ENCODE assay signal across 9 cellular contexts in the genomic region with DNA sequence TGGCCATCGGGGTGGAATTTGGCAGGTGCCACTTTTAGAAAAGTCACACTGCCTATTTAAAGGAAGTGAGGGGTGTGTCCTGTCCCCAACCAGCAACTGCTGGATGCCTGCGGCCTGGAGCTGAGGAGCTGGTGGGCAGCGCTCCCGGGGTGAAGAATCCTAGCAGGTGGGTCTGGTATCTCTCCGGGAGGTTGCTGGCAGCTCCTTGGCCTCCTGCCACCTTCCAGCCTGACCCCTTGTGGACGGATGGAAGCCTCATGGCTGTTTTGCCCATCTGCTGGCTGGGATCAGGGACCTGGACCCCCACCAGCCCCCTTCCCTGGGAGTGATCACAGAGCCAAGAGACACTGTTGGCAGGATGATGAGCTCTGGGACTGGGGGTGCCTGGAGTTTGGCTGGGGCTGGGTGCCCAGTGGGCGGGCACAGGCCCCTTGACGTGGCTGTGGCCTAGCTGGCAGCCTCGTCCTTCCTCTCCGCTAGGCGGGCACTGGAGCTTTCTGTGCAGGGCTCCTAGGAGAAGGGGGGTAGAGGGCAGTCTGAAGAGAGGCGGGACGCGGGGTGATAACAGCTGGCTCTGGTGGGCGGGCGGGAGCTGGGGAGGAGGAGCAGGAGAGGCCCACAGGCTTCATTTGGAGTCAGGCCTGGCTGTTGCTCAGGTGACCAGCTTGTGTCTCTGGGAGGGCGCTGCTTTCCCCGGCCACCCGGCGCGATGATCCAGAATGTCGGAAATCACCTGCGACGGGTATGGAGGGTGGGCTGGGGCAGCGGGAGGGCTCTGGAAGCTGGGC. TPM values are rescaled to one million over a fixed set of nuclear protein-coding genes. Genes with fewer than 3 reads are reported as not detected.
DNase-seq lines count a peak whose midpoint lies in the region; ATAC-seq and TF ChIP-seq lines count a peak whose summit lies in the region.
"Had no signal": no experiment of that assay in that cellular context is flagged by ENCODE, and none has a peak within 500 bp of the region (broad histone marks: within the 10 kb centered on the region; RNA-seq: fewer than 3 reads in every experiment).

ACOT11 (plus strand) TSS at position 628 of the 788 bp plus-strand sequence; CDS start at position 710, 82 bp downstream.

- H3K36me3 Mint-ChIP-seq in Caco-2 (ENCODE audit: insufficient read depth, unreplicated experiment): no peaks in the 10 kb centered on the region
- H3K36me3 Mint-ChIP-seq: IgD-negative memory B cell had no signal

- intact Hi-C loops in PC-3 (cut with micrococcal nuclease) (no loop called here), aorta (cut with DNase I) (loop anchor here (2.0 to 10.0 kb wide), 4 partner anchors 21 to 167 kb away; partner anchors contain the start of gene TTC4 (in 1 of the 2)), Caco-2 (cut with micrococcal nuclease; ENCODE audit: unreplicated experiment) (no loop called here)

- CTCF ChIA-PET in PC-3 (lab: Charles Lee): interaction anchor here (0.6 kb wide), 1 partner anchor 48 kb away, joined by 3 read pairs; no protein-coding TSS in a partner anchor
- CTCF ChIA-PET in Caco-2 (lab: Charles Lee): interaction anchor here (0.6 kb wide), 1 partner anchor 48 kb away, joined by 7 read pairs; no protein-coding TSS in a partner anchor

- no peaks in the 10 kb centered on the region for H3K27me3 ChIP-seq in PC-3 (ENCODE audit: low read length)
- no peaks in the 10 kb centered on the region for H3K27me3 ChIP-seq in aorta (ENCODE audit: control insufficient read depth in 1 of 2, insufficient read depth in 2 of 2, low read length in 1 of 2)
- no peaks in the 10 kb centered on the region for H3K27me3 ChIP-seq in Caco-2 (replicated peaks; ENCODE audit: control insufficient read depth, insufficient read depth, low read length)

- H3K4me3 ChIP-seq in PC-3 (ENCODE audit: low read length) (no peak within 1 kb of the TSS), aorta (ENCODE audit: low read length in 2 of 2) (peak within 1 kb of the TSS; percentile 5 to 30), Caco-2 (ENCODE audit: low read depth, low read length) (no peak within 1 kb of the TSS)

- H3K9me3 ChIP-seq in PC-3 (ENCODE audit: low read length): no peaks in the 10 kb centered on the region
- no peaks in the 10 kb centered on the region for H3K9me3 ChIP-seq in aorta (ENCODE audit: control insufficient read depth, low read length)
- H3K9me3 ChIP-seq in Caco-2: no peaks in the 10 kb centered on the region

- no peak for ATAC-seq in PC-3
- ATAC-seq in aorta (ENCODE audit: low FRiP score): peak; percentile 92
- no peak for ATAC-seq in GM21360 (IDR thresholded peaks at IDR 0.05; ENCODE audit: unreplicated experiment)

- H3F3A ChIP-seq in PC-3 (ENCODE audit: low read length, unreplicated experiment): no peaks in the 10 kb centered on the region

- no TSS peak for BruUV-seq in PC-3 (replicated peaks; lab: Mats Ljungman, UMichigan)
- no TSS peak for BruUV-seq in Caco-2 (replicated peaks; lab: Mats Ljungman, UMichigan)

- WGBS in aorta, 2 donors: 3 to 6% methylated on average over 22 to 25 of the region's 25 CpGs

- H3K36me3 ChIP-seq in PC-3 (ENCODE audit: low read depth, low read length): no peaks in the 10 kb centered on the region
- H3K36me3 ChIP-seq in aorta (ENCODE audit: control insufficient read depth in 1 of 2, insufficient read depth in 2 of 2, low read length in 1 of 2): no peaks in the 10 kb centered on the region
- H3K36me3 ChIP-seq in Caco-2 (ENCODE audit: control insufficient read depth, insufficient read depth, low read length): no peaks in the 10 kb centered on the region

- H3K4me1 ChIP-seq in PC-3 (ENCODE audit: insufficient read depth, low read length) (no peaks in the 10 kb centered on the region), aorta (ENCODE audit: control insufficient read depth in 1 of 2, insufficient read depth in 2 of 2, low read length in 2 of 2) (no peaks in the 10 kb centered on the region), Caco-2 (no peaks in the 10 kb centered on the region; the same call in 1 of the 2 replicates)

- no peak within 1 kb of the TSS for H3K27ac ChIP-seq in PC-3 (ENCODE audit: low read length)
- peak within 1 kb of the TSS; percentile 7 to 25 for H3K27ac ChIP-seq in aorta (ENCODE audit: low read depth in 1 of 2, low read length in 2 of 2)

- TF ChIP-seq CTCF in PC-3 (conservative IDR thresholded peaks at IDR 0.05; ENCODE audit: low read depth, low read length) (peak; percentile 49; the same call in 1 of the 2 replicates), Caco-2 (IDR thresholded peaks at IDR 0.05; ENCODE audit: insufficient read depth in 1 of 2, low read depth in 1 of 2, low read length in 1 of 2, severe bottlenecking in 1 of 2, unreplicated experiment in 1 of 2) (no peak)

- TF ChIP-seq POLR2A in erythroblast (IDR thresholded peaks at IDR 0.05; ENCODE audit: low read length): no peak

- no peaks in the 10 kb centered on the region for H3K9me2 ChIP-seq in PC-3 (replicated peaks; ENCODE audit: low read length)

- DNase-seq in GM04504 (ENCODE audit: low read depth): peak; percentile 21
- DNase-seq in PC-3: no peak
- peak; percentile 54 to 64 for DNase-seq in erythroblast (lab: John Stamatoyannopoulos, UW)
- peak; percentile 87 for DNase-seq in mucosa of gallbladder (ENCODE audit: low spot score)
- DNase-seq in aorta: peak; percentile 93 to 94
- DNase-seq in effector CD8-positive, alpha-beta T cell (lab: John Stamatoyannopoulos, UW): no peak
- no peak for DNase-seq in Caco-2

- no peak within 1 kb of the TSS for H3K4me3 Mint-ChIP-seq in Caco-2 (ENCODE audit: unreplicated experiment)
- H3K4me3 Mint-ChIP-seq: IgD-negative memory B cell had no signal

- no peaks in the 10 kb centered on the region for H3K9me3 Mint-ChIP-seq in Caco-2 (ENCODE audit: unreplicated experiment)

- H2AFZ ChIP-seq in PC-3 (ENCODE audit: low read length): no peak within 1 kb of the TSS

- H4K20me1 ChIP-seq in PC-3 (ENCODE audit: low read length): no peaks in the 10 kb centered on the region

- no peak within 1 kb of the TSS for H3K27ac Mint-ChIP-seq in Caco-2 (ENCODE audit: unreplicated experiment)

- no peak within 1 kb of the TSS for H3K4me2 ChIP-seq in PC-3 (ENCODE audit: low read length)

- peaks cover 6% of the 10 kb centered on the region for H3K4me1 Mint-ChIP-seq in Caco-2 (ENCODE audit: low read depth, unreplicated experiment)

- H3K27me3 Mint-ChIP-seq in Caco-2 (ENCODE audit: insufficient read depth, unreplicated experiment): no peaks in the 10 kb centered on the region

- POLR2A ChIA-PET in PC-3 (lab: Charles Lee; ENCODE audit: unreplicated experiment) (no interaction called here), Caco-2 (lab: Charles Lee) (interaction anchor here (0.5 kb wide), 1 partner anchor 39 kb away, joined by 5 read pairs; no protein-coding TSS in a partner anchor)

- H3K79me2 ChIP-seq in PC-3 (ENCODE audit: low read length): no peaks in the 10 kb centered on the region

- no peak within 1 kb of the TSS for H3K9ac ChIP-seq in PC-3 (ENCODE audit: low read length)

RNA-seq across cellular contexts. Expression of gene ACOT11, which starts in this region (rescaled TPM):
- total RNA-seq in PC-3 (2014; rRNA removed): 4.1 and 5.0 TPM in 2 replicates
- total RNA-seq in mucosa of gallbladder: 38.1 TPM
- total RNA-seq in aorta: 10 to 100 TPM; 17.5 to 20.9 TPM
- polyA plus RNA-seq in aorta: 1 to 10 TPM; 6.4 to 7.3 TPM
- total RNA-seq in Caco-2 (2022): 4.0 and 4.1 TPM in 2 replicates

Comparison
In these comparisons a context has a peak if more than half of its experiments do, and no peak if none do; other contexts are left out.
1. DNase-seq: peak in GM04504 (single experiment), erythroblast (2 of 2), mucosa of gallbladder (single experiment) and aorta (2 of 2); none in PC-3 (single experiment), effector CD8-positive, alpha-beta T cell (single experiment) and Caco-2 (0 of 2).
2. H3K4me3 ChIP-seq: peak in aorta (2 of 2); none in PC-3 (single experiment) and Caco-2 (single experiment).
3. intact Hi-C loops: an anchor here in aorta (2.0 to 10.0 kb wide); none called in PC-3 and Caco-2.